ENCODE assay signal across 21 cellular contexts in genomic region chr12:27498159-27498558, GRCh38. TPM values are rescaled to one million over a fixed set of nuclear protein-coding genes. Genes with fewer than 3 reads are reported as not detected.
DNase-seq lines count a peak whose midpoint lies in the region; ATAC-seq and TF ChIP-seq lines count a peak whose summit lies in the region.
"Had no signal": no experiment of that assay in that cellular context is flagged by ENCODE, and none has a peak within 500 bp of the region (broad histone marks: within the 10 kb centered on the region; RNA-seq: fewer than 3 reads in every experiment).

No MANE protein-coding gene starts in this region.

- H3K27ac ChIP-seq in PC-9 (no peak overlapping the region), tibial nerve (no peak overlapping the region)
- H3K27ac ChIP-seq in naive thymus-derived CD4-positive, alpha-beta T cell (ENCODE audit: low read depth, low read length): no peak overlapping the region
- H3K27ac ChIP-seq: A549 had no signal

- TF ChIP-seq EP300 in tibial nerve (IDR thresholded peaks at IDR 0.05): no peak

- TF ChIP-seq POLR2A in tibial nerve (IDR thresholded peaks at IDR 0.05): no peak

- no peaks in the 10 kb centered on the region for H4K20me1 ChIP-seq in PC-9 (ENCODE audit: insufficient read depth)

- no peaks in the 10 kb centered on the region for H3K9me3 ChIP-seq in PC-9 (ENCODE audit: insufficient read depth, low read depth)
- H3K9me3 ChIP-seq in naive thymus-derived CD4-positive, alpha-beta T cell (ENCODE audit: control insufficient read depth in 2 of 3, low read length in 3 of 3): no peaks in the 10 kb centered on the region
- H3K9me3 ChIP-seq in tibial nerve: no peaks in the 10 kb centered on the region
- H3K9me3 ChIP-seq: A549 had no signal

- CTCF ChIA-PET in activated CD4-positive, alpha-beta T cell treated with anti-CD3 and anti-CD28 coated beads, Interleukin-2, amount 10 ng/mL, durations not matched to agents 7 days and 5 days (lab: Charles Lee): interaction anchor here (0.7 kb wide), 1 partner anchor 9 kb away, joined by 3 read pairs; no protein-coding TSS in a partner anchor
- CTCF ChIA-PET in PC-9 (lab: Charles Lee): no interaction called here
- CTCF ChIA-PET in naive thymus-derived CD4-positive, alpha-beta T cell (lab: Charles Lee): no interaction called here

- TF ChIP-seq CTCF in PC-9 (conservative IDR thresholded peaks at IDR 0.05): no peak
- TF ChIP-seq CTCF in tibial nerve (IDR thresholded peaks at IDR 0.05): no peak

- ATAC-seq in GM19395 (IDR thresholded peaks at IDR 0.05; ENCODE audit: unreplicated experiment) (peak; percentile 73), HG03432 (IDR thresholded peaks at IDR 0.05; ENCODE audit: unreplicated experiment) (peak; percentile 95)
- ATAC-seq in stimulated activated memory B cell treated with anti-CD40 and anti-IgM and Interleukin-4, amounts not matched to agents 10 μg/mL and 1 μg/mL and 100 μg/mL, for 72 hours: peak; percentile 45
- ATAC-seq in naive thymus-derived CD4-positive, alpha-beta T cell: no peak
- ATAC-seq: A549, HCT116, K562 had no signal

- no peaks in the 10 kb centered on the region for H3K79me2 ChIP-seq in PC-9 (ENCODE audit: low read depth)

- H3K27me3 ChIP-seq in PC-9 (ENCODE audit: insufficient read depth, low read depth) (no peaks in the 10 kb centered on the region), tibial nerve (no peaks in the 10 kb centered on the region)
- H3K27me3 ChIP-seq in naive thymus-derived CD4-positive, alpha-beta T cell (ENCODE audit: control insufficient read depth in 2 of 2, insufficient read depth in 2 of 2, low read length in 2 of 2): no peaks in the 10 kb centered on the region

- no peaks in the 10 kb centered on the region for H3K36me3 ChIP-seq in PC-9 (ENCODE audit: low read depth)
- H3K36me3 ChIP-seq in naive thymus-derived CD4-positive, alpha-beta T cell (ENCODE audit: control insufficient read depth in 2 of 3, insufficient read depth in 3 of 3, low read length in 3 of 3): no peaks in the 10 kb centered on the region
- no peaks in the 10 kb centered on the region for H3K36me3 ChIP-seq in tibial nerve

- POLR2A ChIA-PET in activated CD4-positive, alpha-beta T cell treated with anti-CD3 and anti-CD28 coated beads, Interleukin-2, amount 10 ng/mL, durations not matched to agents 7 days and 5 days (lab: Charles Lee): no interaction called here
- POLR2A ChIA-PET in PC-9 (lab: Charles Lee; ENCODE audit: unreplicated experiment): no interaction called here
- POLR2A ChIA-PET in naive thymus-derived CD4-positive, alpha-beta T cell (lab: Charles Lee): no interaction called here

- intact Hi-C loops in activated CD4-positive, alpha-beta T cell treated with anti-CD3 and anti-CD28 coated beads, Interleukin-2, amount 10 ng/mL, durations not matched to agents 24 days and 14 days (cut with micrococcal nuclease): loop anchor here (1.0 to 10.0 kb wide), 6 partner anchors 26 to 757 kb away; partner anchors contain the start of gene PPFIBP1
- intact Hi-C loops in PC-9 (cut with micrococcal nuclease; ENCODE audit: unreplicated experiment): no loop called here
- intact Hi-C loops in naive thymus-derived CD4-positive, alpha-beta T cell (cut with micrococcal nuclease): loop anchor here in 1 of 2 donors (1.0 to 10.0 kb wide), 3 partner anchors 25 to 63 kb away; no protein-coding TSS in a partner anchor

- no TSS peak for BruUV-seq in PC-9 (replicated peaks; lab: Mats Ljungman, UMichigan)

- peak overlapping the region; percentile 47 for H3K27ac Mint-ChIP-seq in activated CD4-positive, alpha-beta T cell treated with anti-CD3 and anti-CD28 coated beads, Interleukin-2, amount 10 ng/mL, durations not matched to agents 24 days and 14 days
- no peak overlapping the region for H3K27ac Mint-ChIP-seq in activated CD4-positive, alpha-beta T cell treated with anti-CD3 and anti-CD28 coated beads, Interleukin-2, amount 10 ng/mL, durations not matched to agents 7 days and 5 days
- H3K27ac Mint-ChIP-seq in stimulated activated memory B cell treated with anti-CD40 and anti-IgM and Interleukin-4, amounts not matched to agents 10 μg/mL and 1 μg/mL and 100 μg/mL, for 72 hours: no peak overlapping the region
- H3K27ac Mint-ChIP-seq in naive thymus-derived CD4-positive, alpha-beta T cell: peak overlapping the region in 1 of 9 donors; percentile 67
- H3K27ac Mint-ChIP-seq: memory B cell had no signal

- no peaks in the 10 kb centered on the region for H3K4me1 ChIP-seq in PC-9 (replicated peaks; ENCODE audit: insufficient read depth)
- no peaks in the 10 kb centered on the region for H3K4me1 ChIP-seq in naive thymus-derived CD4-positive, alpha-beta T cell (ENCODE audit: control insufficient read depth in 2 of 2, insufficient read depth in 2 of 2, low read length in 2 of 2)
- no peaks in the 10 kb centered on the region for H3K4me1 ChIP-seq in tibial nerve

- no peak overlapping the region for H3K4me2 ChIP-seq in PC-9
- H3K4me2 ChIP-seq: A549 had no signal

- H3K27me3 Mint-ChIP-seq in activated CD4-positive, alpha-beta T cell treated with anti-CD3 and anti-CD28 coated beads, Interleukin-2, amount 10 ng/mL, durations not matched to agents 24 days and 14 days: peaks cover 25% of the 10 kb centered on the region
- peaks cover 16% of the 10 kb centered on the region for H3K27me3 Mint-ChIP-seq in activated CD4-positive, alpha-beta T cell treated with anti-CD3 and anti-CD28 coated beads, Interleukin-2, amount 10 ng/mL, durations not matched to agents 7 days and 5 days
- peaks cover 46% of the 10 kb centered on the region for H3K27me3 Mint-ChIP-seq in stimulated activated memory B cell treated with anti-CD40 and anti-IgM and Interleukin-4, amounts not matched to agents 10 μg/mL and 1 μg/mL and 100 μg/mL, for 72 hours
- peaks cover 0 to 24% (median 10%) of the 10 kb centered on the region in 5 donors for H3K27me3 Mint-ChIP-seq in naive thymus-derived CD4-positive, alpha-beta T cell

- peaks cover 16% of the 10 kb centered on the region for H3K36me3 Mint-ChIP-seq in activated CD4-positive, alpha-beta T cell treated with anti-CD3 and anti-CD28 coated beads, Interleukin-2, amount 10 ng/mL, durations not matched to agents 24 days and 14 days (ENCODE audit: low read depth)
- peaks cover 7% of the 10 kb centered on the region for H3K36me3 Mint-ChIP-seq in activated CD4-positive, alpha-beta T cell treated with anti-CD3 and anti-CD28 coated beads, Interleukin-2, amount 10 ng/mL, durations not matched to agents 7 days and 5 days (ENCODE audit: low read depth)
- no peaks in the 10 kb centered on the region for H3K36me3 Mint-ChIP-seq in stimulated activated memory B cell treated with anti-CD40 and anti-IgM and Interleukin-4, amounts not matched to agents 10 μg/mL and 1 μg/mL and 100 μg/mL, for 72 hours
- H3K36me3 Mint-ChIP-seq in naive thymus-derived CD4-positive, alpha-beta T cell: peaks cover 0 to 29% (median 0%) of the 10 kb centered on the region in 5 donors
- H3K36me3 Mint-ChIP-seq: memory B cell had no signal

- no peaks in the 10 kb centered on the region for H3K9me2 ChIP-seq in PC-9 (ENCODE audit: insufficient read depth)

- H3K9me3 Mint-ChIP-seq in activated CD4-positive, alpha-beta T cell treated with anti-CD3 and anti-CD28 coated beads, Interleukin-2, amount 10 ng/mL, durations not matched to agents 24 days and 14 days: peaks cover 20% of the 10 kb centered on the region
- peaks cover 7% of the 10 kb centered on the region for H3K9me3 Mint-ChIP-seq in activated CD4-positive, alpha-beta T cell treated with anti-CD3 and anti-CD28 coated beads, Interleukin-2, amount 10 ng/mL, durations not matched to agents 7 days and 5 days
- H3K9me3 Mint-ChIP-seq in stimulated activated memory B cell treated with anti-CD40 and anti-IgM and Interleukin-4, amounts not matched to agents 10 μg/mL and 1 μg/mL and 100 μg/mL, for 72 hours: no peaks in the 10 kb centered on the region
- H3K9me3 Mint-ChIP-seq in naive thymus-derived CD4-positive, alpha-beta T cell: peaks cover 0 to 12% (median 0%) of the 10 kb centered on the region in 11 donors
- H3K9me3 Mint-ChIP-seq: central memory CD8-positive, alpha-beta T cell; memory B cell had no signal

- no peaks in the 10 kb centered on the region for H3F3A ChIP-seq in PC-9 (ENCODE audit: insufficient read depth, low read depth)

- H3K4me3 ChIP-seq in PC-9 (no peak overlapping the region), tibial nerve (no peak overlapping the region)
- H3K4me3 ChIP-seq in naive thymus-derived CD4-positive, alpha-beta T cell (ENCODE audit: low read length): no peak overlapping the region
- H3K4me3 ChIP-seq: A549, K562 had no signal

- DNase-seq in activated CD4-positive, alpha-beta T cell treated with anti-CD3 and anti-CD28 coated beads, Interleukin-2, amount 10 ng/mL, durations not matched to agents 24 days and 14 days: peak; percentile 70
- DNase-seq in activated CD4-positive, alpha-beta T cell treated with anti-CD3 and anti-CD28 coated beads, Interleukin-2, amount 10 ng/mL, durations not matched to agents 7 days and 5 days: no peak
- DNase-seq in PC-9 (no peak), tibial nerve (ENCODE audit: low spot score in 2 of 2) (no peak)
- DNase-seq in naive thymus-derived CD4-positive, alpha-beta T cell: no peak
- DNase-seq: activated CD4-positive, alpha-beta T cell treated with anti-CD3 and anti-CD28 coated beads, Interleukin-2, amount 50 U/mL, for 1 hour; activated naive CD4-positive, alpha-beta T cell treated with anti-CD3 and anti-CD28 coated beads, Interleukin-2, amount 50 U/mL, for 16 hours; COR-L47; GF-D8; NCI-H1436; NCI-H526 had no signal

- H2AFZ ChIP-seq in PC-9: no peak overlapping the region

- H3K4me1 Mint-ChIP-seq in activated CD4-positive, alpha-beta T cell treated with anti-CD3 and anti-CD28 coated beads, Interleukin-2, amount 10 ng/mL, durations not matched to agents 24 days and 14 days: peaks cover 46% of the 10 kb centered on the region
- peaks cover 37% of the 10 kb centered on the region for H3K4me1 Mint-ChIP-seq in activated CD4-positive, alpha-beta T cell treated with anti-CD3 and anti-CD28 coated beads, Interleukin-2, amount 10 ng/mL, durations not matched to agents 7 days and 5 days
- no peaks in the 10 kb centered on the region for H3K4me1 Mint-ChIP-seq in stimulated activated memory B cell treated with anti-CD40 and anti-IgM and Interleukin-4, amounts not matched to agents 10 μg/mL and 1 μg/mL and 100 μg/mL, for 72 hours
- H3K4me1 Mint-ChIP-seq in naive thymus-derived CD4-positive, alpha-beta T cell: peaks cover 0 to 39% (median 11%) of the 10 kb centered on the region in 7 donors
- H3K4me1 Mint-ChIP-seq: central memory CD8-positive, alpha-beta T cell; memory B cell had no signal

- 85 to 94% methylated on average over 4 of the region's 4 CpGs for WGBS in tibial nerve, 2 donors

- H3K4me3 Mint-ChIP-seq in activated CD4-positive, alpha-beta T cell treated with anti-CD3 and anti-CD28 coated beads, Interleukin-2, amount 10 ng/mL, durations not matched to agents 24 days and 14 days: peak overlapping the region; percentile 34
- H3K4me3 Mint-ChIP-seq in activated CD4-positive, alpha-beta T cell treated with anti-CD3 and anti-CD28 coated beads, Interleukin-2, amount 10 ng/mL, durations not matched to agents 7 days and 5 days: no peak overlapping the region
- no peak overlapping the region for H3K4me3 Mint-ChIP-seq in stimulated activated memory B cell treated with anti-CD40 and anti-IgM and Interleukin-4, amounts not matched to agents 10 μg/mL and 1 μg/mL and 100 μg/mL, for 72 hours
- H3K4me3 Mint-ChIP-seq in naive thymus-derived CD4-positive, alpha-beta T cell: peak overlapping the region in 1 of 10 donors; percentile 26
- H3K4me3 Mint-ChIP-seq: central memory CD8-positive, alpha-beta T cell; memory B cell had no signal

RNA-seq across cellular contexts. Expression of gene PPFIBP1, which starts 25.8 kb away (rescaled TPM):
- total RNA-seq in activated CD4-positive, alpha-beta T cell treated with anti-CD3 and anti-CD28 coated beads, Interleukin-2, amount 10 ng/mL, durations not matched to agents 24 days and 14 days: 29.0 and 32.0 TPM in 2 replicates
- 1 to 10 TPM; 7.7 to 8.6 TPM for total RNA-seq in activated CD4-positive, alpha-beta T cell treated with anti-CD3 and anti-CD28 coated beads, Interleukin-2, amount 10 ng/mL, durations not matched to agents 7 days and 5 days
- total RNA-seq in PC-9 (2021) (77.0 and 85.0 TPM in 2 replicates), tibial nerve (100 to 1,000 TPM in 1 of 4 donors, 10 to 100 TPM in 3; 56.9 to 110 (median 72.5) TPM)
- 10 to 100 TPM in 1 of 5 experiments, 1 to 10 TPM in 4; 3.3 to 29.2 (median 7.5) TPM for total RNA-seq in naive thymus-derived CD4-positive, alpha-beta T cell
- 1 to 10 TPM; 2.7 to 3.4 TPM for polyA plus RNA-seq in naive thymus-derived CD4-positive, alpha-beta T cell

RNA-seq across cellular contexts. Expression of gene SMCO2, which starts 51.6 kb away (rescaled TPM):
- total RNA-seq in activated CD4-positive, alpha-beta T cell treated with anti-CD3 and anti-CD28 coated beads, Interleukin-2, amount 10 ng/mL, durations not matched to agents 24 days and 14 days: 1.1 and 1.4 TPM in 2 replicates
- total RNA-seq in activated CD4-positive, alpha-beta T cell treated with anti-CD3 and anti-CD28 coated beads, Interleukin-2, amount 10 ng/mL, durations not matched to agents 7 days and 5 days: under 1 TPM; 0.22 to 0.46 TPM
- 1.9 and 3.7 TPM in 2 replicates for total RNA-seq in PC-9 (2021)
- total RNA-seq in naive thymus-derived CD4-positive, alpha-beta T cell: under 1 TPM in 1 of 5 experiments, not detected in 4; 0.99 TPM
- not detected for polyA plus RNA-seq in naive thymus-derived CD4-positive, alpha-beta T cell
- not detected for total RNA-seq in tibial nerve
- total RNA-seq: K562, skeletal muscle tissue, temporal lobe had no signal
- polyA plus RNA-seq: K562 had no signal
